ENCODE assay signal across 17 cellular contexts in the genomic region with DNA sequence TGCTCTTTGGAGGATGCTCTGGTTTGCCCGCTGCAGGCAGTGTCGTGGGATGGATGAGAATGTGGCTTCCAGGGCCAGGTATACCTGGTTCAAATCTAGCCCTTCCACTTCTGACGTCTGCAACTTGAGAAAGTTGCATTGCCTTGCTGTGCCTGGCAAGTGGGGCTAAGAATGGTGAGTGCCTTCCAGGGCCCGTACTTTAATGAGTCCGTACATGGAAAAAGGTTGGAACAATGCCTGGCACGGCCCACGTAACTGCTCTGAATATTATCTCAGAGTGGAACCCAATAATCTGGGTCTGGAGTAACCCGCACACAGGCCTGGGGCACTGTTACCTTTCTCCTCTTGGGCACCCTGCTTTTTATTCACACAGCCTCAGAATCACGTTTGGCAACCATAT.
"Had no signal": no experiment of that assay in that cellular context is flagged by ENCODE, and none has a peak within 500 bp of the region (broad histone marks: within the 10 kb centered on the region; RNA-seq: fewer than 3 reads in every experiment).

No MANE protein-coding gene starts in this region.

- H3K4me3 ChIP-seq: ascending aorta, esophagus muscularis mucosa, SK-N-MC, skin epidermis, suprapubic skin had no signal

- H2AFZ ChIP-seq: parathyroid adenoma had no signal

- H3K4me3 Mint-ChIP-seq: neural crest cell had no signal

- DNase-seq: activated CD4-positive, alpha-beta T cell treated with anti-CD3 and anti-CD28 coated beads, Interleukin-2, amount 50 U/mL, for 48 hours; activated CD4-positive, CD25-positive, alpha-beta regulatory T cell treated with anti-CD3 and anti-CD28 coated beads, Interleukin-2, amount 50 U/mL, for 72 hours; activated naive CD4-positive, alpha-beta T cell; hippocampal formation; kidney; mesendoderm; stimulated activated CD4-positive, alpha-beta T cell treated with anti-CD3 and anti-CD28 coated beads, Interleukin-4, amount 100 ng/mL, for 24 hours; stimulated activated naive CD8-positive, alpha-beta T cell treated with anti-CD3 and anti-CD28 coated beads, Interleukin-15, Interleukin-2, amounts not matched to agents 100 U/mL and 50 U/mL, for 24 hours; T-helper 9 cell; trophoblast cell had no signal

- H3K27ac ChIP-seq: ascending aorta, esophagus muscularis mucosa, parathyroid adenoma, SK-N-MC, skin epidermis, suprapubic skin had no signal

- H3K9me3 Mint-ChIP-seq: neural crest cell had no signal

- H3K27me3 ChIP-seq: ascending aorta, esophagus muscularis mucosa, suprapubic skin had no signal

- H3K9ac ChIP-seq: parathyroid adenoma had no signal

- H3K4me1 ChIP-seq: parathyroid adenoma had no signal

- H3K9me3 ChIP-seq: ascending aorta, esophagus muscularis mucosa, suprapubic skin had no signal

- H3K36me3 ChIP-seq: ascending aorta, esophagus muscularis mucosa, suprapubic skin had no signal

- ATAC-seq: stimulated activated naive CD8-positive, alpha-beta T cell treated with anti-CD3 and anti-CD28 coated beads, Interleukin-15, Interleukin-2, amounts not matched to agents 100 U/mL and 50 U/mL, for 24 hours had no signal
